8 cellular contexts compared by ENCODE assay signal in the genomic region with DNA sequence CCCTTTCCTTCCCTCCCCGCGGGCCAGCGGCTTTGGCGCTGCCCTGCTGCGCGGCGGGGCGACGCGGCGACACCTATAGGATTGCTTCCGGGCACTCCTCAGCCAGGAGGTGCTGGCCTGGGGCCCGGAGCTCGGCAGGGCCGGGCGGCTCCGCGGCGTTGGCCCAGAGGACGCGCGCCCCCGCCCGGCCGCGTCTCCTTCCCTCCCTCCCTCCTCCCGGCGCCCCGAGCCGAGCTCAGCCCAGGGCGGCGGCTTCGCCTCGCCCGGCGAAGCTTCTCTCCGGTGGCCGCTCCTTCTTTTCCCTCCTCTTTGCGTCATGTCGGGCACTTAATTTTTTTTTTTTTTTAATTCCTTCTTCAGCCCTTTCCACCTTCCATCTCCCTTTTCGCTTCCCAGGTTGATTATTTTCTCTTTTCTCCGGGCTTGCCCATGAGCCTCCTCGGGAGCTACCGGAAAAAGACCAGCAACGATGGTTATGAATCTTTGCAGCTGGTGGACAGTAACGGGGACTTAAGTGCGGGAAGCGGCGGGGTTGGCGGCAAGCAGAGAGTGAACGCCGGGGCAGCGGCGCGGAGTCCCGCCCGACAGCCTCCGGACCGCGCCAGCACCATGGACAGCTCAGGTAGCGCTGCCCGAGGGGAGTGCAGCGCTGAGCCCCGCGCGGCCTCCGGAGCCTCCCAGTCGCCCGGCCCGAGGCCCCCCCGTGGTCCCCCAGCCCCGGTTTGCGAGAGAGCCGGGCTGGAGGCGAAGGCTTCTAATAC. TPM values are rescaled to one million over a fixed set of nuclear protein-coding genes. Genes with fewer than 3 reads are reported as not detected.
DNase-seq lines count a peak whose midpoint lies in the region; TF ChIP-seq lines count a peak whose summit lies in the region.

A gene (plus strand): TSS at position 227 of the 761 bp plus-strand sequence. CDS start 203 bp downstream, at position 430.

- H3K27ac ChIP-seq in HUES48 (ENCODE audit: low read depth, low read length) (peak within 1 kb of the TSS; percentile 77), subcutaneous abdominal adipose tissue (ENCODE audit: low read depth, low read length) (no peak within 1 kb of the TSS)

- no peak within 1 kb of the TSS for H3K27ac Mint-ChIP-seq in activated naive CD4-positive, alpha-beta T cell treated with anti-CD3 and anti-CD28 coated beads for 36 hours
- no peak within 1 kb of the TSS for H3K27ac Mint-ChIP-seq in nephron progenitor cell

- H3K9me3 ChIP-seq in HUES48 (ENCODE audit: control insufficient read depth, insufficient read depth, low read length) (no peaks in the 10 kb centered on the region), subcutaneous abdominal adipose tissue (ENCODE audit: control insufficient read depth in 5 of 5, low read length in 5 of 5) (no peaks in the 10 kb centered on the region)

- no peaks in the 10 kb centered on the region for H3K36me3 Mint-ChIP-seq in activated naive CD4-positive, alpha-beta T cell treated with anti-CD3 and anti-CD28 coated beads for 36 hours (ENCODE audit: low read depth)
- H3K36me3 Mint-ChIP-seq in nephron progenitor cell (ENCODE audit: low read depth), result no peaks in the 10 kb centered on the region

- H3K4me1 Mint-ChIP-seq in activated naive CD4-positive, alpha-beta T cell treated with anti-CD3 and anti-CD28 coated beads for 36 hours (ENCODE audit: low read depth), result peaks cover 7% of the 10 kb centered on the region
- peaks cover 19% of the 10 kb centered on the region for H3K4me1 Mint-ChIP-seq in nephron progenitor cell

- intact Hi-C loops in activated naive CD4-positive, alpha-beta T cell treated with anti-CD3 and anti-CD28 coated beads for 36 hours (cut with micrococcal nuclease), result no loop called here

- 0 out of 2 replicates have a peak within 1 kb of the TSS, but pooled peaks have one; percentile 14 for H3K9ac ChIP-seq in HUES48 (ENCODE audit: low read depth, low read length)
- H3K9ac ChIP-seq in subcutaneous abdominal adipose tissue (ENCODE audit: low read length in 5 of 5), result no peak within 1 kb of the TSS

- DNase-seq in ELR (ENCODE audit: low read depth) (peak; percentile 76), SHP77 treated with DMSO at 0.1 percent for 48 hours (lab: John Stamatoyannopoulos, UW) (peak; percentile 55), foreskin melanocyte (peak; percentile 47), nephron progenitor cell (peak; percentile 96), NAMALWA (ENCODE audit: low spot score) (no peak)
- peak; percentile 73 for DNase-seq in activated naive CD4-positive, alpha-beta T cell treated with anti-CD3 and anti-CD28 coated beads for 36 hours

- H3K36me3 ChIP-seq in HUES48 (ENCODE audit: control insufficient read depth, insufficient read depth, low read length), result no peaks in the 10 kb centered on the region
- H3K36me3 ChIP-seq in subcutaneous abdominal adipose tissue (ENCODE audit: control insufficient read depth in 5 of 5, insufficient read depth in 5 of 5, low read length in 5 of 5), result no peaks in the 10 kb centered on the region

- CTCF ChIA-PET in activated naive CD4-positive, alpha-beta T cell treated with anti-CD3 and anti-CD28 coated beads for 36 hours (lab: Charles Lee), result interaction anchor here (0.6 to 1.3 kb wide), 3 partner anchors 12 to 150 kb away, joined by 3 to 5 read pairs (median 4); no protein-coding TSS in a partner anchor

- TF ChIP-seq CTCF in nephron progenitor cell (IDR thresholded peaks at IDR 0.05), result no peak

- peaks cover 41% of the 10 kb centered on the region for H3K27me3 Mint-ChIP-seq in activated naive CD4-positive, alpha-beta T cell treated with anti-CD3 and anti-CD28 coated beads for 36 hours (ENCODE audit: low read depth)
- H3K27me3 Mint-ChIP-seq in nephron progenitor cell (ENCODE audit: low read depth, poor library complexity), result peaks cover 74% of the 10 kb centered on the region

- H3K27me3 ChIP-seq in HUES48 (ENCODE audit: control insufficient read depth, insufficient read depth, low read length), result peaks cover 19% of the 10 kb centered on the region
- H3K27me3 ChIP-seq in subcutaneous abdominal adipose tissue (ENCODE audit: control insufficient read depth in 5 of 5, insufficient read depth in 4 of 5, low read length in 5 of 5), result peaks cover 3 to 15% (median 8%) of the 10 kb centered on the region in 5 donors

- peak within 1 kb of the TSS; percentile 39 for H3K4me3 Mint-ChIP-seq in activated naive CD4-positive, alpha-beta T cell treated with anti-CD3 and anti-CD28 coated beads for 36 hours
- H3K4me3 Mint-ChIP-seq in nephron progenitor cell, result peak within 1 kb of the TSS; percentile 92

- H3K4me1 ChIP-seq in HUES48 (ENCODE audit: control insufficient read depth, insufficient read depth, low read length) (peaks cover 23% of the 10 kb centered on the region), subcutaneous abdominal adipose tissue (ENCODE audit: control insufficient read depth in 5 of 5, insufficient read depth in 5 of 5, low read length in 5 of 5) (peaks cover 0 to 8% (median 6%) of the 10 kb centered on the region in 5 donors)

- no peaks in the 10 kb centered on the region for H3K9me3 Mint-ChIP-seq in activated naive CD4-positive, alpha-beta T cell treated with anti-CD3 and anti-CD28 coated beads for 36 hours
- H3K9me3 Mint-ChIP-seq in nephron progenitor cell, result no peaks in the 10 kb centered on the region

- H3K4me3 ChIP-seq in HUES48 (ENCODE audit: low read depth, low read length) (peak within 1 kb of the TSS; percentile 88), subcutaneous abdominal adipose tissue (ENCODE audit: low read depth in 1 of 5, low read length in 5 of 5) (peak within 1 kb of the TSS in 4 of 5 donors; percentile 46 to 59 (median 49))

RNA-seq across cellular contexts. Expression of the gene that starts here (rescaled TPM):
- 1 to 10 TPM; 2.0 to 2.6 TPM for total RNA-seq in activated naive CD4-positive, alpha-beta T cell treated with anti-CD3 and anti-CD28 coated beads for 36 hours
